15 cellular contexts compared by ENCODE assay signal in genomic region chr4:152959080-152959479, GRCh38. TPM values are rescaled to one million over a fixed set of nuclear protein-coding genes. Genes with fewer than 3 reads are reported as not detected.
A peak's percentile ranks its signal among the peaks of the same experiment; 100 is the strongest.
DNase-seq lines count a peak whose midpoint lies in the region; ATAC-seq and TF ChIP-seq lines count a peak whose summit lies in the region.
"Had no signal": no experiment of that assay in that cellular context is flagged by ENCODE, and none has a peak within 500 bp of the region (broad histone marks: within the 10 kb centered on the region; RNA-seq: fewer than 3 reads in every experiment).

No MANE protein-coding gene starts in this region.

- peaks cover 15% of the 10 kb centered on the region for H3K36me3 ChIP-seq in lower lobe of right lung

- no peaks in the 10 kb centered on the region for H3K27me3 ChIP-seq in lower lobe of right lung (ENCODE audit: low read depth)

- TF ChIP-seq CTCF in natural killer cell (IDR thresholded peaks at IDR 0.05), result no peak
- no peak for TF ChIP-seq CTCF in lower lobe of right lung (IDR thresholded peaks at IDR 0.05)

- peaks cover 49% of the 10 kb centered on the region for H3K4me1 ChIP-seq in lower lobe of right lung

- no peaks in the 10 kb centered on the region for H3K9me3 ChIP-seq in lower lobe of right lung
- H3K9me3 ChIP-seq: A549 had no signal

- ATAC-seq in natural killer cell treated with Interleukin-12 subunit alpha and Interleukin-12 subunit beta and Interleukin-15 and Interleukin-18, amount 100 ng/mL, for 72 hours, result no peak
- ATAC-seq in natural killer cell, result no peak
- ATAC-seq in lower lobe of right lung, result peak; percentile 19 to 69
- ATAC-seq in stimulated activated naive B cell treated with anti-CD40 and anti-IgM and Interleukin-4, amounts not matched to agents 10 μg/mL and 1 μg/mL and 100 μg/mL, for 72 hours (replicated peaks), result no peak
- ATAC-seq: A549 had no signal

- DNase-seq in DMS53 (lab: John Stamatoyannopoulos, UW), result peak; percentile 34
- no peak for DNase-seq in DMS53 treated with DMSO at 0.1 percent for 48 hours (lab: John Stamatoyannopoulos, UW; ENCODE audit: unreplicated experiment)
- no peak for DNase-seq in natural killer cell treated with Interleukin-12 subunit alpha and Interleukin-12 subunit beta and Interleukin-15 and Interleukin-18, amount 100 ng/mL, for 72 hours (ENCODE audit: low spot score)
- no peak for DNase-seq in natural killer cell
- no peak for DNase-seq in lower lobe of right lung
- DNase-seq in stimulated activated naive B cell treated with anti-CD40 and anti-IgM and Interleukin-4, amounts not matched to agents 10 μg/mL and 1 μg/mL and 100 μg/mL, for 72 hours, result no peak
- DNase-seq in NCI-H1105 treated with DMSO at 0.1 percent for 48 hours (lab: John Stamatoyannopoulos, UW), result no peak
- DNase-seq: AML-193; CD4-positive, alpha-beta T cell; H9; IMR-90 had no signal

- H3K4me3 ChIP-seq in lower lobe of right lung, result no peak overlapping the region
- H3K4me3 ChIP-seq: A549 had no signal

- H3K27ac ChIP-seq in lower lobe of right lung, result no peak overlapping the region
- H3K27ac ChIP-seq: 22Rv1, A549, C4-2B, HL-60 had no signal

- no peak overlapping the region for H3K4me3 Mint-ChIP-seq in natural killer cell treated with Interleukin-12 subunit alpha and Interleukin-12 subunit beta and Interleukin-15 and Interleukin-18, amount 100 ng/mL, for 72 hours
- H3K4me3 Mint-ChIP-seq in natural killer cell, result no peak overlapping the region
- H3K4me3 Mint-ChIP-seq in stimulated activated naive B cell treated with anti-CD40 and anti-IgM and Interleukin-4, amounts not matched to agents 10 μg/mL and 1 μg/mL and 100 μg/mL, for 72 hours, result no peak overlapping the region
- H3K4me3 Mint-ChIP-seq: CD4-positive, alpha-beta T cell; H9 had no signal

- H3K27me3 Mint-ChIP-seq in natural killer cell treated with Interleukin-12 subunit alpha and Interleukin-12 subunit beta and Interleukin-15 and Interleukin-18, amount 100 ng/mL, for 72 hours, result peaks cover 0 to 2% of the 10 kb centered on the region in 2 donors
- no peaks in the 10 kb centered on the region for H3K27me3 Mint-ChIP-seq in natural killer cell (ENCODE audit: low read depth in 2 of 2)
- H3K27me3 Mint-ChIP-seq in stimulated activated naive B cell treated with anti-CD40 and anti-IgM and Interleukin-4, amounts not matched to agents 10 μg/mL and 1 μg/mL and 100 μg/mL, for 72 hours, result peaks cover 4 to 9% of the 10 kb centered on the region in 2 donors
- H3K27me3 Mint-ChIP-seq: CD4-positive, alpha-beta T cell had no signal

- no peaks in the 10 kb centered on the region for H3K36me3 Mint-ChIP-seq in natural killer cell treated with Interleukin-12 subunit alpha and Interleukin-12 subunit beta and Interleukin-15 and Interleukin-18, amount 100 ng/mL, for 72 hours
- no peaks in the 10 kb centered on the region for H3K36me3 Mint-ChIP-seq in natural killer cell
- H3K36me3 Mint-ChIP-seq in stimulated activated naive B cell treated with anti-CD40 and anti-IgM and Interleukin-4, amounts not matched to agents 10 μg/mL and 1 μg/mL and 100 μg/mL, for 72 hours, result peaks cover 0 to 1% of the 10 kb centered on the region in 2 donors

- H3K4me1 Mint-ChIP-seq in natural killer cell treated with Interleukin-12 subunit alpha and Interleukin-12 subunit beta and Interleukin-15 and Interleukin-18, amount 100 ng/mL, for 72 hours (ENCODE audit: low read depth in 2 of 2), result peaks cover 18 to 30% of the 10 kb centered on the region in 2 donors
- peaks cover 26 to 36% of the 10 kb centered on the region in 2 donors for H3K4me1 Mint-ChIP-seq in natural killer cell
- H3K4me1 Mint-ChIP-seq in stimulated activated naive B cell treated with anti-CD40 and anti-IgM and Interleukin-4, amounts not matched to agents 10 μg/mL and 1 μg/mL and 100 μg/mL, for 72 hours, result peaks cover 0 to 8% of the 10 kb centered on the region in 2 donors

- H3K27ac Mint-ChIP-seq in natural killer cell treated with Interleukin-12 subunit alpha and Interleukin-12 subunit beta and Interleukin-15 and Interleukin-18, amount 100 ng/mL, for 72 hours, result peak overlapping the region; percentile 13 to 81
- peak overlapping the region in 1 of 2 donors; percentile 93 for H3K27ac Mint-ChIP-seq in natural killer cell
- no peak overlapping the region for H3K27ac Mint-ChIP-seq in stimulated activated naive B cell treated with anti-CD40 and anti-IgM and Interleukin-4, amounts not matched to agents 10 μg/mL and 1 μg/mL and 100 μg/mL, for 72 hours
- H3K27ac Mint-ChIP-seq: CD4-positive, alpha-beta T cell had no signal

- intact Hi-C loops in natural killer cell (cut with micrococcal nuclease), result no loop called here
- intact Hi-C loops in lower lobe of right lung (cut with DNase I), result no loop called here

- no peaks in the 10 kb centered on the region for H3K9me3 Mint-ChIP-seq in natural killer cell treated with Interleukin-12 subunit alpha and Interleukin-12 subunit beta and Interleukin-15 and Interleukin-18, amount 100 ng/mL, for 72 hours
- no peaks in the 10 kb centered on the region for H3K9me3 Mint-ChIP-seq in natural killer cell
- no peaks in the 10 kb centered on the region for H3K9me3 Mint-ChIP-seq in stimulated activated naive B cell treated with anti-CD40 and anti-IgM and Interleukin-4, amounts not matched to agents 10 μg/mL and 1 μg/mL and 100 μg/mL, for 72 hours
- H3K9me3 Mint-ChIP-seq: CD4-positive, alpha-beta T cell; H9 had no signal

RNA-seq across cellular contexts. Expression of gene FHDC1, which starts 23.0 kb away (rescaled TPM):
- total RNA-seq in natural killer cell treated with Interleukin-12 subunit alpha and Interleukin-12 subunit beta and Interleukin-15 and Interleukin-18, amount 100 ng/mL, for 72 hours, result under 1 TPM; 0.33 to 0.42 TPM
- total RNA-seq in natural killer cell, result under 1 TPM; 0.10 to 0.23 (median 0.16) TPM
- 21.9 TPM for total RNA-seq in lower lobe of right lung

Comparison
In these comparisons a context has a peak if more than half of its experiments do, and no peak if none do; other contexts are left out.
1. ATAC-seq: peak in lower lobe of right lung (2 of 2); none in natural killer cell treated with Interleukin-12 subunit alpha and Interleukin-12 subunit beta and Interleukin-15 and Interleukin-18, amount 100 ng/mL, for 72 hours (0 of 2), natural killer cell (0 of 3) and stimulated activated naive B cell treated with anti-CD40 and anti-IgM and Interleukin-4, amounts not matched to agents 10 μg/mL and 1 μg/mL and 100 μg/mL, for 72 hours (0 of 2).
2. RNA of gene FHDC1, which starts 23.0 kb away (total RNA-seq): 21.9 TPM in lower lobe of right lung (single experiment); 0.33 to 0.42 TPM in natural killer cell treated with Interleukin-12 subunit alpha and Interleukin-12 subunit beta and Interleukin-15 and Interleukin-18, amount 100 ng/mL, for 72 hours and 0.10 to 0.23 TPM in natural killer cell; every median in the first group is over 10 times any median in the second.